In genomic region chr4:145180298-145181090, GRCh38 we compare ENCODE assay signal across 8 cellular contexts.
DNase-seq lines count a peak whose midpoint lies in the region; ATAC-seq and TF ChIP-seq lines count a peak whose summit lies in the region.

Gene OTUD4, minus strand, starts transcription at chr4:145180589. Its CDS starts 616 bp downstream, at chr4:145179973.

- DNase-seq in AG10803 (ENCODE audit: low read depth) (peak; percentile 97), NCI-H446 (lab: John Stamatoyannopoulos, UW) (peak; percentile 64 to 93), cerebellar cortex (ENCODE audit: low spot score) (peak; percentile 93), islet precursor cell (peak; percentile 97)
- peak; percentile 87 to 91 (median 91) for DNase-seq in stimulated activated CD4-positive, alpha-beta T cell treated with anti-CD3 and anti-CD28 coated beads, Interleukin-12 subunit alpha, Interleukin-12 subunit beta, amount 100 ng/mL, for 48 hours (ENCODE audit: low read depth in 2 of 3, low spot score in 1 of 3)

- peak; percentile 28 for TF ChIP-seq CTCF in AG10803 (conservative IDR thresholded peaks at IDR 0.05; ENCODE audit: low read length)

- ATAC-seq in GM19025 (IDR thresholded peaks at IDR 0.05; ENCODE audit: low read depth, unreplicated experiment) = peak; percentile 81
- peak; percentile 81 for ATAC-seq in HG03342 (IDR thresholded peaks at IDR 0.05; ENCODE audit: unreplicated experiment)
- ATAC-seq in activated CD4-positive, CD25-positive, alpha-beta regulatory T cell treated with anti-CD3 and anti-CD28 coated beads, Interleukin-2, amount 50 U/mL, for 24 hours = peak; percentile 84

- H3K4me3 ChIP-seq in AG10803 (ENCODE audit: low read length) = peak within 1 kb of the TSS; percentile 83

Comparison
In these comparisons a context has a peak if more than half of its experiments do, and no peak if none do; other contexts are left out.
1. Peak in every context shown above with its lines: DNase-seq, ATAC-seq and H3K4me3 ChIP-seq.